ENCODE assay signal across 8 cellular contexts in the genomic region with DNA sequence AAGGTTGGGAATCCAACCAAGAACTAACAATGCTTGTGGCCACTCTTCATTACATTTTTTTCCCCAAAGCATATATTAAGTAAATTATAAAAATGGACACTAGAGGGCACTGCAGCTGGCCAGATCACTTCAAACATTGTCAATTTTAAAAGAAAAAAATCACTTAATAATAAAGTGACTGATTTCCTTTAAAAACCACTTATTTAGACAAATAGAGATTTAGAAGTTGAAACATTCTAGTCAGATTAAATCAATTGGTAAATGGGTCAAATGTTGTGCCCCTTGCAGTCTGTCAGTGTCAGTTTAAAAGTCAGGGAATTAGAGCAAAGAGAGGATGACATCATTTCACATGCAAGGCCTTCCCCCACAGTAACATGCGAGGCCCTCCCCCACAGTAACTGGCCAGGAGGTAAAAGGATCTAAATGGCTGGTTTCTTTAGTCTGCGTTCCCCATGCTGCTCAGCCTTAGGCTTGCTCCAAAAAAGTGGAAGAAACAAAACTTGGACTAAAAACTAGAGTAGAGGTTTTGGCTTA.
DNase-seq lines count a peak whose midpoint lies in the region; ATAC-seq and TF ChIP-seq lines count a peak whose summit lies in the region.

No MANE protein-coding gene starts in this region.

- H3K4me3 ChIP-seq in Caco-2 (ENCODE audit: low read depth, low read length) (no peak overlapping the region), OCI-LY3 (ENCODE audit: low read length) (no peak overlapping the region)

- TF ChIP-seq CTCF in Caco-2 (IDR thresholded peaks at IDR 0.05; ENCODE audit: insufficient read depth in 1 of 2, low read depth in 1 of 2, low read length in 1 of 2, severe bottlenecking in 1 of 2, unreplicated experiment in 1 of 2) (peak; percentile 52 to 66), OCI-LY3 (IDR thresholded peaks at IDR 0.05; ENCODE audit: low read depth, low read length) (peak; percentile 58)

- DNase-seq in Caco-2 (peak; percentile 51 to 72), HT1080 (ENCODE audit: low read depth) (peak; percentile 56), dermis blood vessel endothelial cell (peak; percentile 76), myocyte (ENCODE audit: low read depth) (peak; percentile 69), T-helper 9 cell (no peak), NCI-H524 treated with DMSO at 0.1 percent for 48 hours (lab: John Stamatoyannopoulos, UW) (no peak)
- no peak for DNase-seq in activated naive CD4-positive, alpha-beta T cell treated with anti-CD3 and anti-CD28 coated beads, Interleukin-2, amount 50 U/mL, for 72 hours (ENCODE audit: low spot score in 2 of 2)

- no peak overlapping the region for H2AFZ ChIP-seq in OCI-LY3 (ENCODE audit: low read depth, low read length)

- peak overlapping the region; percentile 18; the same call in 1 of the 2 replicates for H3K4me2 ChIP-seq in OCI-LY3 (ENCODE audit: low read length)

- intact Hi-C loops in Caco-2 (cut with micrococcal nuclease; ENCODE audit: unreplicated experiment), result loop anchor here (1.0 to 2.0 kb wide), 3 partner anchors 157 to 254 kb away; no protein-coding TSS in a partner anchor

- H3K4me1 ChIP-seq in Caco-2 (peaks cover 58% of the 10 kb centered on the region), OCI-LY3 (ENCODE audit: low read length) (peaks cover 33% of the 10 kb centered on the region)

- CTCF ChIA-PET in Caco-2 (lab: Charles Lee), result interaction anchor here (1.4 kb wide), 1 partner anchor 177 kb away, joined by 3 read pairs; no protein-coding TSS in a partner anchor

- H3K9me3 Mint-ChIP-seq in Caco-2 (ENCODE audit: unreplicated experiment), result no peaks in the 10 kb centered on the region
- no peaks in the 10 kb centered on the region for H3K9me3 Mint-ChIP-seq in activated naive CD4-positive, alpha-beta T cell treated with anti-CD3 and anti-CD28 coated beads, Interleukin-2, amount 50 U/mL, for 72 hours

- H3K9me3 ChIP-seq in Caco-2 (no peaks in the 10 kb centered on the region), OCI-LY3 (ENCODE audit: insufficient read depth, low read length) (no peaks in the 10 kb centered on the region)

- POLR2A ChIA-PET in Caco-2 (lab: Charles Lee), result no interaction called here

- H3K4me1 Mint-ChIP-seq in Caco-2 (ENCODE audit: low read depth, unreplicated experiment), result peaks cover 32% of the 10 kb centered on the region

- H3K27ac Mint-ChIP-seq in Caco-2 (ENCODE audit: unreplicated experiment), result peak overlapping the region; percentile 73
- H3K27ac Mint-ChIP-seq in activated naive CD4-positive, alpha-beta T cell treated with anti-CD3 and anti-CD28 coated beads, Interleukin-2, amount 50 U/mL, for 72 hours, result no peak overlapping the region

- no peaks in the 10 kb centered on the region for H3K27me3 Mint-ChIP-seq in Caco-2 (ENCODE audit: insufficient read depth, unreplicated experiment)

- H3K36me3 Mint-ChIP-seq in Caco-2 (ENCODE audit: insufficient read depth, unreplicated experiment), result no peaks in the 10 kb centered on the region
- H3K36me3 Mint-ChIP-seq in activated naive CD4-positive, alpha-beta T cell treated with anti-CD3 and anti-CD28 coated beads, Interleukin-2, amount 50 U/mL, for 72 hours, result no peaks in the 10 kb centered on the region

- no peak overlapping the region for H3K4me3 Mint-ChIP-seq in Caco-2 (ENCODE audit: unreplicated experiment)

- 0 out of 2 replicates have a peak, but pooled peaks cover 5% of the 10 kb centered on the region for H4K20me1 ChIP-seq in OCI-LY3 (ENCODE audit: insufficient read depth, low read length)

- H3K27me3 ChIP-seq in Caco-2 (replicated peaks; ENCODE audit: control insufficient read depth, insufficient read depth, low read length) (no peaks in the 10 kb centered on the region), OCI-LY3 (ENCODE audit: low read depth, low read length) (no peaks in the 10 kb centered on the region)

- no TSS peak for BruUV-seq in Caco-2 (replicated peaks; lab: Mats Ljungman, UMichigan)

- no peak overlapping the region for H3K9ac ChIP-seq in OCI-LY3 (ENCODE audit: low read length)

- no peak overlapping the region for H3K27ac ChIP-seq in OCI-LY3 (ENCODE audit: low read length)

- ATAC-seq in activated naive CD4-positive, alpha-beta T cell treated with anti-CD3 and anti-CD28 coated beads, Interleukin-2, amount 50 U/mL, for 72 hours, result no peak

- no peaks in the 10 kb centered on the region for H3K79me2 ChIP-seq in OCI-LY3 (ENCODE audit: low read length)

- H3K36me3 ChIP-seq in Caco-2 (ENCODE audit: control insufficient read depth, insufficient read depth, low read length), result no peaks in the 10 kb centered on the region
- no peaks in the 10 kb centered on the region for H3K36me3 ChIP-seq in OCI-LY3 (replicated peaks; ENCODE audit: low read depth, low read length)

Comparison
In these comparisons a context has a peak if more than half of its experiments do, and no peak if none do; other contexts are left out.
1. DNase-seq: peak in Caco-2 (2 of 2), HT1080 (single experiment), dermis blood vessel endothelial cell (single experiment) and myocyte (single experiment); none in T-helper 9 cell (single experiment), NCI-H524 treated with DMSO at 0.1 percent for 48 hours (single experiment) and activated naive CD4-positive, alpha-beta T cell treated with anti-CD3 and anti-CD28 coated beads, Interleukin-2, amount 50 U/mL, for 72 hours (0 of 2).